Comparison of ENCODE assay signal across 17 cellular contexts in the genomic region with DNA sequence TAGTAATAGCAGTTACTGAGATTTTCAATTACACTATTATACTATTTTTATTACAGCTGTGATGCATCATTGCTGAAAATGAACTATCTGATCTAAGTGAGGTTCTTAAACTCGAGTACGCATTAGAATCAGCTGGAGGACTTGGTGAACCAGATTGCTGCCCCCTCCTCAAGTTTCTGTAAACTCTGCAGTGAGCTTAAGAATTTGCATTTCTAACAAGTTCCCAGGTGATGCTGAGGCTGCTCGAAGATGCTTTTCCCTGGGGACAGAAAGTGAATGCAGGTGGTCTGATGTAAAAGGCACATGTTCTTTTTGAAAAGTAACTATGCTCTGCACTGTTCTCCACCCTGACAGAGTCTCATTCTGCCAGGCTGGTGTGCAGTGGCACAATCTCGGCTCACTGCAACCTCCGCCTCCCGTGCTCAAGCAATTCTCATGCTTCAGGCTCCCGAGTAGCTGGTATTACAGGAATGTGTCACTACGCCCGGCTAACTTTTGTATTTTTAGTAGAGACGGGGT. TPM values are rescaled to one million over a fixed set of nuclear protein-coding genes. Genes with fewer than 3 reads are reported as not detected.
DNase-seq lines count a peak whose midpoint lies in the region; ATAC-seq, FAIRE-seq and TF ChIP-seq lines count a peak whose summit lies in the region.
"Had no signal": no experiment of that assay in that cellular context is flagged by ENCODE, and none has a peak within 500 bp of the region (broad histone marks: within the 10 kb centered on the region; RNA-seq: fewer than 3 reads in every experiment).

No MANE protein-coding gene starts in this region.

- no peaks in the 10 kb centered on the region for H3K27me3 Mint-ChIP-seq in WTC11 (ENCODE audit: low read depth)
- H3K27me3 Mint-ChIP-seq: CD4-positive, CD25-positive, alpha-beta regulatory T cell had no signal

- no peak for TF ChIP-seq CTCF in HepG2 (CRISPR knock-in tag; IDR thresholded peaks at IDR 0.05)
- TF ChIP-seq CTCF in right lobe of liver (IDR thresholded peaks at IDR 0.05), result no peak
- no peak for TF ChIP-seq CTCF in WTC11 (IDR thresholded peaks at IDR 0.05)
- TF ChIP-seq CTCF in thyroid gland (IDR thresholded peaks at IDR 0.05), result no peak

- H3K27ac Mint-ChIP-seq in WTC11, result peak overlapping the region; percentile 97
- H3K27ac Mint-ChIP-seq: CD4-positive, CD25-positive, alpha-beta regulatory T cell had no signal

- H3K27me3 ChIP-seq in HepG2 (ENCODE audit: control insufficient read depth in 1 of 2, insufficient read depth in 2 of 2, low read length in 2 of 2), result no peaks in the 10 kb centered on the region
- H3K27me3 ChIP-seq in right lobe of liver, result no peaks in the 10 kb centered on the region
- no peaks in the 10 kb centered on the region for H3K27me3 ChIP-seq in iPS-18a (ENCODE audit: control insufficient read depth, insufficient read depth, low read length)
- H3K27me3 ChIP-seq in thyroid gland, result no peaks in the 10 kb centered on the region
- H3K27me3 ChIP-seq: BLaER1 treated with 17β-estradiol and CSF1 and Interleukin-3, amounts not matched to agents 10 nM and 100 nM had no signal

- H3K36me3 ChIP-seq in HepG2 (replicated peaks in 1 of 2; ENCODE audit: control insufficient read depth in 1 of 2, insufficient read depth in 2 of 2, low read length in 2 of 2) (no peaks in the 10 kb centered on the region), right lobe of liver (no peaks in the 10 kb centered on the region), iPS-18a (ENCODE audit: control insufficient read depth, low read depth, low read length) (no peaks in the 10 kb centered on the region), thyroid gland (no peaks in the 10 kb centered on the region)
- H3K36me3 ChIP-seq: BLaER1 treated with 17β-estradiol and CSF1 and Interleukin-3, amounts not matched to agents 10 nM and 100 nM; HAP-1 had no signal

- no peak overlapping the region for H3K9ac ChIP-seq in HepG2 (ENCODE audit: insufficient read depth, low read depth, low read length)
- H3K9ac ChIP-seq in iPS-18a (ENCODE audit: low read length), result no peak overlapping the region
- H3K9ac ChIP-seq: BLaER1 treated with 17β-estradiol and CSF1 and Interleukin-3, amounts not matched to agents 10 nM and 100 nM; GM23248 had no signal

- no peaks in the 10 kb centered on the region for H4K20me1 ChIP-seq in HepG2 (ENCODE audit: insufficient read depth, low read length)
- H4K20me1 ChIP-seq: BLaER1 treated with 17β-estradiol and CSF1 and Interleukin-3, amounts not matched to agents 10 nM and 100 nM had no signal

- TF ChIP-seq EP300 in HepG2 (IDR thresholded peaks at IDR 0.05; ENCODE audit: low read depth in 2 of 2, low read length in 2 of 2) (no peak), HepG2 (CRISPR knock-in tag; IDR thresholded peaks at IDR 0.05; ENCODE audit: borderline replicate concordance) (no peak)

- FAIRE-seq in HepG2 (lab: Jason Lieb, UNC), result no peak
- FAIRE-seq: HTR-8/SVneo had no signal

- H3K36me3 Mint-ChIP-seq in WTC11, result no peaks in the 10 kb centered on the region
- H3K36me3 Mint-ChIP-seq: CD4-positive, CD25-positive, alpha-beta regulatory T cell had no signal

- intact Hi-C loops in HepG2 (cut with micrococcal nuclease; ENCODE audit: unreplicated experiment) (loop anchor here (10.0 kb wide), 1 partner anchor 1732 kb away; a partner anchor contains a TSS), right lobe of liver (cut with DNase I) (no loop called here), thyroid gland (cut with DNase I) (no loop called here)

- no peak overlapping the region for H3K4me3 Mint-ChIP-seq in WTC11

- no peak for TF ChIP-seq RAD21 in HepG2 (CRISPR knock-in tag; IDR thresholded peaks at IDR 0.05)

- H3K4me2 ChIP-seq in HepG2 (ENCODE audit: low read depth, low read length), result no peak overlapping the region
- H3K4me2 ChIP-seq: BLaER1 treated with 17β-estradiol and CSF1 and Interleukin-3, amounts not matched to agents 10 nM and 100 nM had no signal

- WGBS in HepG2 (ENCODE audit: low lambda C conversion rate), result 95% methylated on average over 10 of the region's 10 CpGs
- WGBS in right lobe of liver (ENCODE audit: insufficient coverage, low coverage, low lambda C conversion rate, missing lambda C conversion rate), result 67% methylated on average over 5 of the region's 10 CpGs
- WGBS in thyroid gland, 2 donors, result 24 to 48% methylated on average over 10 of the region's 10 CpGs

- peaks cover 29% of the 10 kb centered on the region for H3K4me1 ChIP-seq in HepG2 (ENCODE audit: insufficient read depth, low read length)
- peaks cover 0 to 7% (median 0%) of the 10 kb centered on the region in 4 donors for H3K4me1 ChIP-seq in right lobe of liver
- peaks cover 27% of the 10 kb centered on the region for H3K4me1 ChIP-seq in iPS-18a (ENCODE audit: control insufficient read depth, low read depth, low read length)
- no peaks in the 10 kb centered on the region for H3K4me1 ChIP-seq in thyroid gland
- H3K4me1 ChIP-seq: BLaER1 treated with 17β-estradiol and CSF1 and Interleukin-3, amounts not matched to agents 10 nM and 100 nM; HAP-1 had no signal

- H3K9me3 ChIP-seq in HepG2 (ENCODE audit: low read length) (no peaks in the 10 kb centered on the region), right lobe of liver (no peaks in the 10 kb centered on the region), iPS-18a (ENCODE audit: control insufficient read depth, low read depth, low read length) (no peaks in the 10 kb centered on the region), thyroid gland (no peaks in the 10 kb centered on the region)
- H3K9me3 ChIP-seq: BLaER1 treated with 17β-estradiol and CSF1 and Interleukin-3, amounts not matched to agents 10 nM and 100 nM; HAP-1 had no signal

- no peaks in the 10 kb centered on the region for H3K9me3 Mint-ChIP-seq in WTC11

- H2AFZ ChIP-seq in HepG2 (ENCODE audit: low read length), result no peak overlapping the region
- H2AFZ ChIP-seq: GM23248 had no signal

- no peaks in the 10 kb centered on the region for H3K79me2 ChIP-seq in HepG2 (ENCODE audit: insufficient read depth, low read length)

- BruUV-seq in HepG2 (replicated peaks; lab: Mats Ljungman, UMichigan), result no TSS peak

- TF ChIP-seq POLR2A in HepG2 (IDR thresholded peaks at IDR 0.05; ENCODE audit: insufficient read depth in 1 of 2, low read depth in 2 of 2, low read length in 2 of 2), result no peak
- TF ChIP-seq POLR2A in right lobe of liver (IDR thresholded peaks at IDR 0.05), result no peak
- no peak for TF ChIP-seq POLR2A in thyroid gland (IDR thresholded peaks at IDR 0.05)

- no peak overlapping the region for H3K27ac ChIP-seq in HepG2 (ENCODE audit: extremely low read length, insufficient read depth, low read length)
- no peak overlapping the region for H3K27ac ChIP-seq in right lobe of liver
- H3K27ac ChIP-seq in iPS-18a (ENCODE audit: low read length), result no peak overlapping the region
- no peak overlapping the region for H3K27ac ChIP-seq in thyroid gland
- H3K27ac ChIP-seq: BLaER1 treated with 17β-estradiol and CSF1 and Interleukin-3, amounts not matched to agents 10 nM and 100 nM; GM23248 had no signal

- CTCF ChIA-PET in HepG2 (lab: Yijun Ruan, JAX; ENCODE audit: low intra/inter-chr PET ratio, low total read pairs), result no interaction called here
- CTCF ChIA-PET in WTC11 (lab: Charles Lee), result interaction anchor here (1.1 to 1.6 kb wide), 4 partner anchors 9 to 199 kb away, joined by 3 to 4 read pairs (median 4); a partner anchor contains a TSS

- peaks cover 39% of the 10 kb centered on the region for H3K4me1 Mint-ChIP-seq in WTC11
- H3K4me1 Mint-ChIP-seq: CD4-positive, CD25-positive, alpha-beta regulatory T cell had no signal

- DNase-seq in HepG2 (ENCODE audit: low spot score) (no peak), right lobe of liver (no peak), WTC11 (ENCODE audit: low spot score) (no peak), thyroid gland (peak; percentile 13 to 40)
- no peak for DNase-seq in activated CD8-positive, alpha-beta memory T cell treated with anti-CD3 and anti-CD28 coated beads for 24 hours
- DNase-seq in activated naive CD4-positive, alpha-beta T cell (lab: John Stamatoyannopoulos, UW), result no peak
- DNase-seq: ACHN; CD4-positive, CD25-positive, alpha-beta regulatory T cell; GM23248 had no signal

- POLR2A ChIA-PET in HepG2 (lab: Yijun Ruan, JAX) (no interaction called here), WTC11 (lab: Charles Lee) (interaction anchor here (0.6 kb wide), 1 partner anchor 271 kb away, joined by 4 read pairs; no protein-coding TSS in a partner anchor)

- in situ Hi-C loops in HepG2 (cut with HindIII; ENCODE audit: extremely low pct_ligation_motif_present, low pct_unique_long_range_greater_than_20kb), result no loop called here

- no peak for ATAC-seq in HepG2
- ATAC-seq in right lobe of liver, result no peak
- ATAC-seq in WTC11, result peak; percentile 56
- no peak for ATAC-seq in GM21576 (IDR thresholded peaks at IDR 0.05; ENCODE audit: unreplicated experiment)

- no peak overlapping the region for H3K4me3 ChIP-seq in HepG2 (replicated peaks in 1 of 3; ENCODE audit: insufficient read depth in 1 of 3, low read depth in 2 of 3, low read length in 3 of 3)
- no peak overlapping the region for H3K4me3 ChIP-seq in right lobe of liver
- peak overlapping the region; percentile 6 for H3K4me3 ChIP-seq in iPS-18a (ENCODE audit: low read length)
- no peak overlapping the region for H3K4me3 ChIP-seq in thyroid gland (replicated peaks in 1 of 3)
- H3K4me3 ChIP-seq: BLaER1 treated with 17β-estradiol and CSF1 and Interleukin-3, amounts not matched to agents 10 nM and 100 nM; GM23248; HAP-1 had no signal

RNA-seq across cellular contexts. Expression of a gene that starts 12.5 kb away (rescaled TPM):
- total RNA-seq in HepG2 (2016; rRNA removed; fragmentation: Illumina TruSeq; extraction: Trizol) (0.27 and 1.00 TPM in 2 replicates), right lobe of liver (under 1 TPM in 5 of 6 experiments, not detected in 1; 0.22 to 0.74 (median 0.35) TPM), WTC11 (2021) (0.11 to 0.15 TPM in 2 of 3 replicates, not detected in the other), thyroid gland (1 to 10 TPM; 1.0 to 3.1 (median 1.7) TPM)
- not detected in 2 replicates for total RNA-seq in HepG2 (2016; cell fraction: cytosol; rRNA removed; fragmentation: Illumina TruSeq; extraction: Trizol; ENCODE audit: low read depth)
- 1.2 TPM in 1 of 2 replicates, not detected in the other for total RNA-seq in HepG2 (2016; cell fraction: insoluble cytoplasmic fraction; rRNA removed; fragmentation: Illumina TruSeq; extraction: Trizol)
- 0.15 TPM in 1 of 2 replicates, not detected in the other for total RNA-seq in HepG2 (2016; cell fraction: membrane; rRNA removed; fragmentation: Illumina TruSeq; extraction: Trizol)
- 9.2 and 12.5 TPM in 2 replicates for total RNA-seq in HepG2 (2016; cell fraction: nucleus; rRNA removed; fragmentation: Illumina TruSeq; extraction: Trizol)
- 0.07 and 0.13 TPM in 2 replicates for polyA plus RNA-seq in HepG2 (2011; rRNA removed)
- not detected in 2 replicates for polyA plus RNA-seq in HepG2 (2011; cell fraction: cytosol; rRNA removed)
- polyA plus RNA-seq in HepG2 (2011; cell fraction: nucleus; rRNA removed), result 0.21 and 0.29 TPM in 2 replicates
- not detected in 2 replicates for polyA plus RNA-seq in HepG2 (2012)
- polyA plus RNA-seq in HepG2 (2016; cell fraction: cytosol; fragmentation: Illumina TruSeq; extraction: Trizol; ENCODE audit: low read depth), result not detected in 2 replicates
- not detected in 2 replicates for polyA plus RNA-seq in HepG2 (2016; cell fraction: insoluble cytoplasmic fraction; fragmentation: Illumina TruSeq; extraction: Trizol; ENCODE audit: low read depth)
- polyA plus RNA-seq in HepG2 (2016; cell fraction: membrane; fragmentation: Illumina TruSeq; extraction: Trizol; ENCODE audit: low read depth), result not detected in 2 replicates
- 0.55 and 1.00 TPM in 2 replicates for polyA plus RNA-seq in HepG2 (2016; cell fraction: nucleus; fragmentation: Illumina TruSeq; extraction: Trizol; ENCODE audit: insufficient read depth, low read depth)
- polyA minus RNA-seq in HepG2 (2011; rRNA and poly(A)+ RNA removed; ENCODE audit: low replicate concordance), result 0.16 and 0.38 TPM in 2 replicates
- not detected in 2 replicates for polyA minus RNA-seq in HepG2 (2011; cell fraction: cytosol; rRNA and poly(A)+ RNA removed)
- polyA minus RNA-seq in HepG2 (2011; cell fraction: nucleus; rRNA and poly(A)+ RNA removed), result 19.5 and 21.5 TPM in 2 replicates
- total RNA-seq: A172; CD4-positive, CD25-positive, alpha-beta regulatory T cell; Daoy; G401; GM23248 had no signal
- polyA plus RNA-seq: CD4-positive, CD25-positive, alpha-beta regulatory T cell; GM23248 had no signal

RNA-seq across cellular contexts. Expression of a gene that starts 16.3 kb away (rescaled TPM):
- total RNA-seq in HepG2 (2016; rRNA removed; fragmentation: Illumina TruSeq; extraction: Trizol) (0.15 and 1.6 TPM in 2 replicates), right lobe of liver (under 1 TPM; 0.25 to 0.68 (median 0.33) TPM), WTC11 (2021) (0.17 to 0.32 TPM in 2 of 3 replicates, not detected in the other), thyroid gland (1 to 10 TPM; 1.4 to 7.9 (median 4.7) TPM)
- total RNA-seq in HepG2 (2016; cell fraction: cytosol; rRNA removed; fragmentation: Illumina TruSeq; extraction: Trizol; ENCODE audit: low read depth), result not detected in 2 replicates
- 0.19 and 1.1 TPM in 2 replicates for total RNA-seq in HepG2 (2016; cell fraction: insoluble cytoplasmic fraction; rRNA removed; fragmentation: Illumina TruSeq; extraction: Trizol)
- 0.25 and 0.28 TPM in 2 replicates for total RNA-seq in HepG2 (2016; cell fraction: membrane; rRNA removed; fragmentation: Illumina TruSeq; extraction: Trizol)
- total RNA-seq in HepG2 (2016; cell fraction: nucleus; rRNA removed; fragmentation: Illumina TruSeq; extraction: Trizol), result 8.6 and 10.3 TPM in 2 replicates
- 0.16 TPM in 1 of 2 replicates, not detected in the other for polyA plus RNA-seq in HepG2 (2011; rRNA removed)
- 0.08 TPM in 1 of 2 replicates, not detected in the other for polyA plus RNA-seq in HepG2 (2011; cell fraction: cytosol; rRNA removed)
- polyA plus RNA-seq in HepG2 (2011; cell fraction: nucleus; rRNA removed), result 0.61 and 0.69 TPM in 2 replicates
- not detected in 2 replicates for polyA plus RNA-seq in HepG2 (2012)
- polyA plus RNA-seq in HepG2 (2016; cell fraction: cytosol; fragmentation: Illumina TruSeq; extraction: Trizol; ENCODE audit: low read depth), result 0.12 and 0.19 TPM in 2 replicates
- not detected in 2 replicates for polyA plus RNA-seq in HepG2 (2016; cell fraction: insoluble cytoplasmic fraction; fragmentation: Illumina TruSeq; extraction: Trizol; ENCODE audit: low read depth)
- 0.13 and 0.38 TPM in 2 replicates for polyA plus RNA-seq in HepG2 (2016; cell fraction: membrane; fragmentation: Illumina TruSeq; extraction: Trizol; ENCODE audit: low read depth)
- 1.0 TPM in 1 of 2 replicates, not detected in the other for polyA plus RNA-seq in HepG2 (2016; cell fraction: nucleus; fragmentation: Illumina TruSeq; extraction: Trizol; ENCODE audit: insufficient read depth, low read depth)
- polyA minus RNA-seq in HepG2 (2011; rRNA and poly(A)+ RNA removed; ENCODE audit: low replicate concordance), result 0.68 and 2.4 TPM in 2 replicates
- not detected in 2 replicates for polyA minus RNA-seq in HepG2 (2011; cell fraction: cytosol; rRNA and poly(A)+ RNA removed)
- polyA minus RNA-seq in HepG2 (2011; cell fraction: nucleus; rRNA and poly(A)+ RNA removed), result 32.3 and 35.0 TPM in 2 replicates
- total RNA-seq: A172; CD4-positive, CD25-positive, alpha-beta regulatory T cell; Daoy; G401; GM23248 had no signal
- polyA plus RNA-seq: CD4-positive, CD25-positive, alpha-beta regulatory T cell; GM23248 had no signal

Comparison
In these comparisons a context has a peak if more than half of its experiments do, and no peak if none do; other contexts are left out.
1. DNase-seq: peak in thyroid gland (2 of 2); none in HepG2 (single experiment), right lobe of liver (0 of 3), WTC11 (single experiment), activated CD8-positive, alpha-beta memory T cell treated with anti-CD3 and anti-CD28 coated beads for 24 hours (single experiment) and activated naive CD4-positive, alpha-beta T cell (0 of 4).